Comparison of ENCODE assay signal across 1 cellular context in the genomic region with DNA sequence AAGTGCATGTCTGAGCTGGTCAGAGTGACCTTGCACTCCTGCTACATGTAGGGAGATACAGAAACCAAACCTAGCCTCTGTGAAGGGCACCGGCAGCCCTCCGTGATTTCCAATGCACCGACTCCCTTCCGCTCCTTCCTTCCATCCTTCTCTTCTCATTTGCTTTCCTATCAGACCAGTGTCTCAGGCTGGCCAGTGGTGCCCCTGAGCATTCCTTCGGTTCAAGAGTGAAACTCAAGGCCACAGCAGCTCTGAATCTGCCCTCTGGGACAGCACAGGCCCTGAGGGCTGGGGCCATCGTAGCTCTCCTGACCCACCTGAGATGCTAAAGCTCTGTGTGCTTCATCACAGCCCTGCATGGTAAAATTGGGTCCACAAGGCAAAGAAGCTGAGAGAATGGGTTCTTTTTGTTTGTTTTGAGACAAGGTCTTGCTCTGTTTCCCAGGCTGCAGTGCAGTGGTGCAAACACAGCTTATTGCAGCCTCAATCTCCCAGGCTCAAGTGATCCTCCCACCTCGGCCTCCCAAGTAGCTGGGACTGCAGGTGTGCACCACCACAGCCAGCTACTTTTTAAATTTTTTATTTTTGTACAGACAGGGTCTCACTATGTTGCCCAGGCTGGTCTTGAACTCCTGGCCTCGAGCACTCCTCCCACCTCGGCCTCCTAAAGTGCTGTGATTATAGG.
TF ChIP-seq lines count a peak whose summit lies in the region.

No MANE protein-coding gene starts in this region.

TF ChIP-seq in HEK293, 187 proteins besides CTCF, POLR2A, EP300 and RAD21:
- TF ChIP-seq ZNF121 (tag by site-specific recombination; IDR thresholded peaks at IDR 0.05) (0 out of 2 replicates have a peak, but pooled peaks have one; percentile 57), ZNF529 (tag by site-specific recombination; IDR thresholded peaks at IDR 0.05; ENCODE audit: insufficient replicate concordance) (no peak), SALL2 (tag by site-specific recombination; IDR thresholded peaks at IDR 0.05; ENCODE audit: borderline replicate concordance) (no peak), ZNF548 (tag by site-specific recombination; IDR thresholded peaks at IDR 0.05) (no peak), ZBTB8A (tag by site-specific recombination; IDR thresholded peaks at IDR 0.05) (no peak), WT1 (tag by site-specific recombination; IDR thresholded peaks at IDR 0.05) (no peak), ZSCAN16 (tag by site-specific recombination; IDR thresholded peaks at IDR 0.05) (no peak)
